ENCODE assay signal across 9 cellular contexts in the genomic region with DNA sequence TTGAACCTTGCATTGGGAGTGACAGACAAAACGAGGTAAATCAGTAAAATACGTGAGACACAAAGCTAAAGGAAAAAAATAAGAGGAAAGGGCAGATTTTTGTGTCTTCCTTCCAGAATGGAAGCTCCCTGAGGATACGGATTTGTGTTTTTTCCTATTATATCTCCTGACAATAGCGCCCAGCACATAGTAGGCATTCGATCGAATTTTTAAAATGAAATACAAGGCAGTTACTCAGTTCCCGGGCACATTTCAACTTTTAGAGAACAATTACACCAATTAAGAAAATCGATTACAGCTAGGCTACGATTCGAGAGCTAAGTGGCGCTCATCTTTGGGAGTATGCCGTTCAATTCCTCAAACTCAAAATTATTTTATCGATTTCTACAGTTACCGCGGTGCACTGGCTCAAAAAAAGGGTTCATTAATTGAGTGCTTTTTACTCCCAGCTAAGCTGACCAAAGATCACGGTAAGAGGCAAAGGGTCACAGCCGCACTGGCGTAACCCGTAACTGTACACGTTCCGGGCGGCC. TPM values are rescaled to one million over a fixed set of nuclear protein-coding genes. Genes with fewer than 3 reads are reported as not detected.
DNase-seq lines count a peak whose midpoint lies in the region; ATAC-seq and TF ChIP-seq lines count a peak whose summit lies in the region.
"Had no signal": no experiment of that assay in that cellular context is flagged by ENCODE, and none has a peak within 500 bp of the region (broad histone marks: within the 10 kb centered on the region; RNA-seq: fewer than 3 reads in every experiment).

No MANE protein-coding gene starts in this region.

- WGBS in adrenal gland, 4 donors = 0 to 4% (median 1%) methylated on average over 18 to 22 of the region's 22 CpGs
- WGBS in lower leg skin, 2 donors = 1 to 2% methylated on average over 22 of the region's 22 CpGs
- 1 to 2% methylated on average over 16 to 22 of the region's 22 CpGs for WGBS in upper lobe of left lung, 2 donors

- no peak for DNase-seq in activated naive CD4-positive, alpha-beta T cell treated with anti-CD3 and anti-CD28 coated beads, Interleukin-2, amount 10 ng/mL, durations not matched to agents 7 days and 5 days
- no peak for DNase-seq in activated naive CD4-positive, alpha-beta T cell treated with anti-CD3 and anti-CD28 coated beads, Interleukin-2, amount 50 U/mL, for 16 hours
- DNase-seq in adrenal gland = no peak
- DNase-seq in lower leg skin (ENCODE audit: low spot score in 2 of 2) = no peak
- DNase-seq in upper lobe of left lung = no peak
- no peak for DNase-seq in SK-N-DZ (ENCODE audit: low spot score)

- peak overlapping the region in 3 of 5 donors; percentile 73 to 93 (median 74) for H3K27ac ChIP-seq in adrenal gland
- peak overlapping the region; percentile 94 to 98 (median 96) for H3K27ac ChIP-seq in upper lobe of left lung

- peaks cover 14% of the 10 kb centered on the region for H3K36me3 Mint-ChIP-seq in activated naive CD4-positive, alpha-beta T cell treated with anti-CD3 and anti-CD28 coated beads, Interleukin-2, amount 10 ng/mL, durations not matched to agents 7 days and 5 days

- H3K27me3 ChIP-seq in adrenal gland (no peaks in the 10 kb centered on the region), upper lobe of left lung (no peaks in the 10 kb centered on the region)

- no peak for TF ChIP-seq CTCF in adrenal gland (IDR thresholded peaks at IDR 0.05)
- TF ChIP-seq CTCF in lower leg skin (IDR thresholded peaks at IDR 0.05) = no peak
- no peak for TF ChIP-seq CTCF in upper lobe of left lung (IDR thresholded peaks at IDR 0.05)

- intact Hi-C loops in adrenal gland (cut with DNase I) (no loop called here), lower leg skin (cut with DNase I; ENCODE audit: low total_unique reads) (no loop called here)

- CTCF ChIA-PET in activated naive CD4-positive, alpha-beta T cell treated with anti-CD3 and anti-CD28 coated beads, Interleukin-2, amount 10 ng/mL, durations not matched to agents 7 days and 5 days (lab: Charles Lee) = interaction anchor here (1.4 to 2.0 kb wide), 3 partner anchors 10 to 62 kb away, joined by 4 to 16 read pairs (median 4); no protein-coding TSS in a partner anchor

- TF ChIP-seq POLR2A in adrenal gland (IDR thresholded peaks at IDR 0.05) (no peak), lower leg skin (IDR thresholded peaks at IDR 0.05) (no peak), upper lobe of left lung (IDR thresholded peaks at IDR 0.05) (no peak)

- H3K4me1 ChIP-seq in adrenal gland (replicated peaks in 1 of 2) = peaks cover 12 to 28% of the 10 kb centered on the region in 2 donors
- peaks cover 15 to 34% (median 24%) of the 10 kb centered on the region in 4 donors for H3K4me1 ChIP-seq in upper lobe of left lung

- H3K36me3 ChIP-seq in adrenal gland (replicated peaks in 1 of 2) = no peaks in the 10 kb centered on the region
- no peaks in the 10 kb centered on the region for H3K36me3 ChIP-seq in upper lobe of left lung

- peak overlapping the region; percentile 95 for H3K27ac Mint-ChIP-seq in activated naive CD4-positive, alpha-beta T cell treated with anti-CD3 and anti-CD28 coated beads, Interleukin-2, amount 10 ng/mL, durations not matched to agents 7 days and 5 days

- no peaks in the 10 kb centered on the region for H3K27me3 Mint-ChIP-seq in activated naive CD4-positive, alpha-beta T cell treated with anti-CD3 and anti-CD28 coated beads, Interleukin-2, amount 10 ng/mL, durations not matched to agents 7 days and 5 days

- ATAC-seq in upper lobe of left lung (ENCODE audit: low FRiP score in 2 of 2) = no peak
- ATAC-seq in GM19324 (IDR thresholded peaks at IDR 0.05; ENCODE audit: low FRiP score, unreplicated experiment) = no peak
- ATAC-seq in GM21515 (IDR thresholded peaks at IDR 0.05; ENCODE audit: unreplicated experiment) = no peak

- peaks cover 35% of the 10 kb centered on the region for H3K4me1 Mint-ChIP-seq in activated naive CD4-positive, alpha-beta T cell treated with anti-CD3 and anti-CD28 coated beads, Interleukin-2, amount 10 ng/mL, durations not matched to agents 7 days and 5 days

- H3K9me3 Mint-ChIP-seq in activated naive CD4-positive, alpha-beta T cell treated with anti-CD3 and anti-CD28 coated beads, Interleukin-2, amount 10 ng/mL, durations not matched to agents 7 days and 5 days = no peaks in the 10 kb centered on the region

- H3K9me3 ChIP-seq in adrenal gland (replicated peaks in 1 of 3) (no peaks in the 10 kb centered on the region), upper lobe of left lung (no peaks in the 10 kb centered on the region)

- H3K4me3 ChIP-seq in adrenal gland = peak overlapping the region; percentile 10 to 77 (median 69)
- peak overlapping the region; percentile 36 for H3K4me3 ChIP-seq in lower leg skin (ENCODE audit: low read depth, poor library complexity, severe bottlenecking)
- peak overlapping the region; percentile 70 to 81 (median 78) for H3K4me3 ChIP-seq in upper lobe of left lung

- peak overlapping the region; percentile 97 for H3K4me3 Mint-ChIP-seq in activated naive CD4-positive, alpha-beta T cell treated with anti-CD3 and anti-CD28 coated beads, Interleukin-2, amount 10 ng/mL, durations not matched to agents 7 days and 5 days

- no peak for TF ChIP-seq EP300 in upper lobe of left lung (IDR thresholded peaks at IDR 0.05)

RNA-seq across cellular contexts. Expression of gene RMND1, which starts 0.4 kb away (rescaled TPM):
- total RNA-seq in adrenal gland (10 to 100 TPM; 19.1 to 62.4 (median 24.4) TPM), lower leg skin (10 to 100 TPM; 11.7 to 21.7 (median 16.6) TPM), upper lobe of left lung (10 to 100 TPM; 17.0 to 59.7 (median 24.0) TPM)
- polyA plus RNA-seq in adrenal gland = 10 to 100 TPM; 24.7 to 30.2 (median 29.4) TPM
- polyA plus RNA-seq in SK-N-DZ (2014; cell fraction: cytosol; rRNA removed) = 44.9 and 55.1 TPM in 2 replicates
- 17.2 and 17.4 TPM in 2 replicates for polyA plus RNA-seq in SK-N-DZ (2014; cell fraction: nucleus; rRNA removed)

RNA-seq across cellular contexts. Expression of gene CCDC170, which starts 42.3 kb away (rescaled TPM):
- total RNA-seq in adrenal gland (10 to 100 TPM in 2 of 8 donors, 1 to 10 TPM in 6; 2.0 to 13.0 (median 8.0) TPM), lower leg skin (1 to 10 TPM in 2 of 4 donors, under 1 TPM in 1, not detected in 1; 0.22 to 1.1 (median 1.1) TPM), upper lobe of left lung (10 to 100 TPM in 1 of 6 donors, 1 to 10 TPM in 5; 1.7 to 28.3 (median 5.2) TPM)
- polyA plus RNA-seq in adrenal gland = 1 to 10 TPM; 3.5 to 5.4 (median 5.0) TPM
- not detected in 2 replicates for polyA plus RNA-seq in SK-N-DZ (2014; cell fraction: cytosol; rRNA removed)
- polyA plus RNA-seq in SK-N-DZ (2014; cell fraction: nucleus; rRNA removed) = not detected in 2 replicates
- total RNA-seq: activated CD8-positive, alpha-beta memory T cell treated with anti-CD3 and anti-CD28 coated beads for 36 hours had no signal
